18 cellular contexts compared by ENCODE assay signal in genomic region chr12:78853231-78853630, GRCh38. TPM values are rescaled to one million over a fixed set of nuclear protein-coding genes. Genes with fewer than 3 reads are reported as not detected.
DNase-seq lines count a peak whose midpoint lies in the region; ATAC-seq and TF ChIP-seq lines count a peak whose summit lies in the region.
"Had no signal": no experiment of that assay in that cellular context is flagged by ENCODE, and none has a peak within 500 bp of the region (broad histone marks: within the 10 kb centered on the region; RNA-seq: fewer than 3 reads in every experiment).

No MANE protein-coding gene starts in this region.

- no peak for TF ChIP-seq POLR2A in adrenal gland (IDR thresholded peaks at IDR 0.05)

- no peak for TF ChIP-seq CTCF in GM23338 (conservative IDR thresholded peaks at IDR 0.05; ENCODE audit: low read depth in 2 of 2)
- TF ChIP-seq CTCF in adrenal gland (IDR thresholded peaks at IDR 0.05) = no peak

- H3K9me3 ChIP-seq in neuron (ENCODE audit: low read length) (no peaks in the 10 kb centered on the region), adrenal gland (replicated peaks in 1 of 3) (no peaks in the 10 kb centered on the region)
- H3K9me3 ChIP-seq: HAP-1 had no signal

- H3F3A ChIP-seq in GM23338 (replicated peaks; ENCODE audit: low read depth) = no peaks in the 10 kb centered on the region

- no peaks in the 10 kb centered on the region for H3K27me3 Mint-ChIP-seq in GM23338 (ENCODE audit: insufficient read depth, low read depth, poor library complexity)
- H3K27me3 Mint-ChIP-seq in naive thymus-derived CD8-positive, alpha-beta T cell = no peaks in the 10 kb centered on the region
- H3K27me3 Mint-ChIP-seq: CD4-positive, alpha-beta memory T cell had no signal

- POLR2A ChIA-PET in naive thymus-derived CD8-positive, alpha-beta T cell (lab: Charles Lee) = no interaction called here

- no peak overlapping the region for H3K4me2 ChIP-seq in GM23338
- H3K4me2 ChIP-seq: BLaER1 had no signal

- peaks cover 15% of the 10 kb centered on the region; the same call in 2 of the 3 replicates for H3K9me3 Mint-ChIP-seq in GM23338
- peaks cover 0 to 36% (median 6%) of the 10 kb centered on the region in 9 donors for H3K9me3 Mint-ChIP-seq in naive thymus-derived CD8-positive, alpha-beta T cell

- H2AFZ ChIP-seq in GM23338 (peak overlapping the region; percentile 28; the same call in 1 of the 2 replicates), neuron (ENCODE audit: low read depth, low read length) (peak overlapping the region; percentile 86)

- intact Hi-C loops in adrenal gland (cut with DNase I) = no loop called here

- H3K27ac Mint-ChIP-seq in GM23338 = no peak overlapping the region
- H3K27ac Mint-ChIP-seq in naive thymus-derived CD8-positive, alpha-beta T cell = no peak overlapping the region
- H3K27ac Mint-ChIP-seq: CD14-positive monocyte had no signal

- ATAC-seq in GM23338 (no peak), HG02938 (IDR thresholded peaks at IDR 0.05; ENCODE audit: unreplicated experiment) (no peak)
- ATAC-seq in naive thymus-derived CD8-positive, alpha-beta T cell = no peak
- ATAC-seq: GM12878, K562 had no signal

- no peaks in the 10 kb centered on the region for H3K79me2 ChIP-seq in GM23338 (replicated peaks; ENCODE audit: insufficient read depth)

- no peak overlapping the region for H3K4me3 Mint-ChIP-seq in GM23338
- no peak overlapping the region for H3K4me3 Mint-ChIP-seq in naive thymus-derived CD8-positive, alpha-beta T cell
- H3K4me3 Mint-ChIP-seq: CD14-positive monocyte; CD4-positive, alpha-beta memory T cell had no signal

- H3K9me2 ChIP-seq in GM23338 (ENCODE audit: insufficient read depth) = no peaks in the 10 kb centered on the region

- H3K4me1 Mint-ChIP-seq in GM23338 = no peaks in the 10 kb centered on the region
- no peaks in the 10 kb centered on the region for H3K4me1 Mint-ChIP-seq in naive thymus-derived CD8-positive, alpha-beta T cell
- H3K4me1 Mint-ChIP-seq: CD14-positive monocyte; CD4-positive, alpha-beta memory T cell had no signal

- H3K4me1 ChIP-seq in GM23338 (ENCODE audit: insufficient read depth) = no peaks in the 10 kb centered on the region
- H3K4me1 ChIP-seq in neuron (ENCODE audit: insufficient read depth, low read length) = no peaks in the 10 kb centered on the region
- H3K4me1 ChIP-seq in adrenal gland (replicated peaks in 1 of 2) = no peaks in the 10 kb centered on the region
- H3K4me1 ChIP-seq: BLaER1, HAP-1 had no signal

- no peaks in the 10 kb centered on the region for H3K27me3 ChIP-seq in GM23338 (ENCODE audit: insufficient read depth)
- H3K27me3 ChIP-seq in neuron (ENCODE audit: insufficient read depth, low read length) = no peaks in the 10 kb centered on the region
- H3K27me3 ChIP-seq in adrenal gland = no peaks in the 10 kb centered on the region
- H3K27me3 ChIP-seq: BLaER1 had no signal

- no peak overlapping the region for H3K4me3 ChIP-seq in GM23338
- no peak overlapping the region for H3K4me3 ChIP-seq in neuron (ENCODE audit: low read length)
- H3K4me3 ChIP-seq in adrenal gland = no peak overlapping the region
- H3K4me3 ChIP-seq: BLaER1, GM12878, HAP-1, K562 had no signal

- no peaks in the 10 kb centered on the region for H4K20me1 ChIP-seq in GM23338 (replicated peaks; ENCODE audit: insufficient read depth)
- H4K20me1 ChIP-seq: BLaER1 had no signal

- no peaks in the 10 kb centered on the region for H3K36me3 ChIP-seq in GM23338 (ENCODE audit: insufficient read depth)
- H3K36me3 ChIP-seq in neuron (ENCODE audit: insufficient read depth, low read length) = no peaks in the 10 kb centered on the region
- H3K36me3 ChIP-seq in adrenal gland (replicated peaks in 1 of 2) = no peaks in the 10 kb centered on the region
- H3K36me3 ChIP-seq: BLaER1, HAP-1 had no signal

- DNase-seq in GM23338 (ENCODE audit: low spot score) = no peak
- DNase-seq in RPMI7951 (ENCODE audit: low read depth) = peak; percentile 22
- DNase-seq in adrenal gland = no peak
- no peak for DNase-seq in naive thymus-derived CD8-positive, alpha-beta T cell
- DNase-seq in activated CD4-positive, CD25-positive, alpha-beta regulatory T cell treated with anti-CD3 and anti-CD28 coated beads, Interleukin-2, amount 50 U/mL, for 72 hours = no peak
- DNase-seq: ACHN; CD4-positive, alpha-beta memory T cell; DMS153; DMS79; IMR-90 had no signal

- H3K27ac ChIP-seq in GM23338 (ENCODE audit: low read depth) (no peak overlapping the region), adrenal gland (no peak overlapping the region)
- H3K27ac ChIP-seq: BLaER1 had no signal

- peaks cover 9% of the 10 kb centered on the region; the same call in 2 of the 3 replicates for H3K36me3 Mint-ChIP-seq in GM23338 (ENCODE audit: low read depth)
- no peaks in the 10 kb centered on the region for H3K36me3 Mint-ChIP-seq in naive thymus-derived CD8-positive, alpha-beta T cell
- H3K36me3 Mint-ChIP-seq: CD14-positive monocyte; CD4-positive, alpha-beta memory T cell had no signal

TF ChIP-seq in GM23338, 12 proteins besides CTCF, POLR2A, EP300 and RAD21:
- TF ChIP-seq ETS1 (IDR thresholded peaks at IDR 0.05) (no peak), POLR2AphosphoS5 (IDR thresholded peaks at IDR 0.05; ENCODE audit: low read depth) (no peak)
TF ChIP-seq in GM23338: peak in this region for 0.

RNA-seq across cellular contexts. Expression of gene SYT1, which starts 11.3 kb away (rescaled TPM):
- total RNA-seq in GM23338 (2014; rRNA removed; shearing (Covaris generic)) = 37.9 and 48.7 TPM in 2 replicates
- polyA plus RNA-seq in GM23338 (2016; fragmentation: Nextera tagmentation; extraction: Ambion mirVana) = 47.6 and 51.7 TPM in 2 replicates
- 3.5 and 5.9 TPM in 2 replicates for total RNA-seq in RPMI7951 (2014; rRNA removed; shearing (Covaris generic))
- 10 to 100 TPM in 3 of 8 donors, 1 to 10 TPM in 2, under 1 TPM in 3; 0.42 to 22.3 (median 4.1) TPM for total RNA-seq in adrenal gland
- polyA plus RNA-seq in adrenal gland = 10 to 100 TPM in 1 of 3 donors, 1 to 10 TPM in 2; 2.5 to 21.9 (median 4.5) TPM
- total RNA-seq in naive thymus-derived CD8-positive, alpha-beta T cell = not detected
- polyA plus RNA-seq in naive thymus-derived CD8-positive, alpha-beta T cell = not detected
- total RNA-seq: CD4-positive, alpha-beta memory T cell; G401 had no signal
- polyA plus RNA-seq: CD4-positive, alpha-beta memory T cell had no signal
